Comparison of ENCODE assay signal across 20 cellular contexts in the genomic region with DNA sequence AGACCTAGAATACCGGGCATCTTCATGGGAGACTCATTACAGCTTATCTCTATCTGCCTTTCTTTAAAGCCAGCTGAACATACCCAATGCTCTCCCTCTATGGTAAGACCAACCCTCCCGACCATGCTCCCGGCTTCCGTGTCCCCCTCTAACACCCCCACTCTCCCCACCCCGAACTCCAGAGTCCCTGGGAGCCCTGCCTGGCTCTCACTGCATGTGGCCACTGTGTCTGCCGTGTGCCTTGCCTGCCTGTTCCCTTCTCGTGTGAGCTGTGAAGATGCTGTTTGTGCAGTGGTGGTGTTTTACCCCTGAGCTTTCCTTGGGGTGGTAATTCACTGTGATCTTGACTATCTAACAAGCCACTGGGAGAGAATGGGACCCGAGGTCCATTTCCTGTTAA.
DNase-seq lines count a peak whose midpoint lies in the region; ATAC-seq and TF ChIP-seq lines count a peak whose summit lies in the region.
"Had no signal": no experiment of that assay in that cellular context is flagged by ENCODE, and none has a peak within 500 bp of the region (broad histone marks: within the 10 kb centered on the region; RNA-seq: fewer than 3 reads in every experiment).

No MANE protein-coding gene starts in this region.

- H3K4me3 ChIP-seq in upper lobe of right lung (no peak overlapping the region), SJCRH30 (no peak overlapping the region)
- H3K4me3 ChIP-seq: GM23338 had no signal

- DNase-seq in caudate nucleus (lab: John Stamatoyannopoulos, UW) (no peak), islet precursor cell (peak; percentile 40), sciatic nerve (ENCODE audit: low spot score) (peak; percentile 39), upper lobe of right lung (peak; percentile 16), SJCRH30 (no peak), NCI-H1105 (lab: John Stamatoyannopoulos, UW) (no peak)
- no peak for DNase-seq in effector CD8-positive, alpha-beta T cell (lab: John Stamatoyannopoulos, UW)
- DNase-seq: ACHN; BE2C; C1 segment of cervical spinal cord; CD4-positive, CD25-positive, alpha-beta regulatory T cell; CD8-positive, alpha-beta memory T cell; DMS153; DMS79; GDM1; HCEC 1CT; IMR-90 had no signal

- H3K4me1 ChIP-seq in upper lobe of right lung (no peaks in the 10 kb centered on the region), SJCRH30 (no peaks in the 10 kb centered on the region)
- H3K4me1 ChIP-seq: BE2C, Caco-2 had no signal

- ATAC-seq in sciatic nerve (no peak), upper lobe of right lung (no peak), HG03378 (IDR thresholded peaks at IDR 0.05; ENCODE audit: unreplicated experiment) (no peak)
- ATAC-seq: GM23338 had no signal

- intact Hi-C loops in sciatic nerve (cut with DNase I) (no loop called here), upper lobe of right lung (cut with DNase I) (no loop called here)

- peaks cover 9% of the 10 kb centered on the region for H3K27me3 ChIP-seq in upper lobe of right lung
- H3K27me3 ChIP-seq in SJCRH30: peaks cover 75% of the 10 kb centered on the region

- no peaks in the 10 kb centered on the region for H3K36me3 ChIP-seq in upper lobe of right lung
- H3K36me3 ChIP-seq in SJCRH30: no peaks in the 10 kb centered on the region
- H3K36me3 ChIP-seq: BE2C had no signal

- H3K27ac ChIP-seq in caudate nucleus (ENCODE audit: low read depth, low read length) (peak overlapping the region; percentile 52), upper lobe of right lung (no peak overlapping the region), SJCRH30 (no peak overlapping the region)

- no peak for TF ChIP-seq CTCF in upper lobe of right lung (IDR thresholded peaks at IDR 0.05)

- H3K9me3 ChIP-seq in upper lobe of right lung (no peaks in the 10 kb centered on the region), SJCRH30 (replicated peaks) (no peaks in the 10 kb centered on the region)
- H3K9me3 ChIP-seq: BE2C, Caco-2 had no signal

Comparison
In these comparisons a context has a peak if more than half of its experiments do, and no peak if none do; other contexts are left out.
1. DNase-seq: peak in islet precursor cell (single experiment), sciatic nerve (single experiment) and upper lobe of right lung (single experiment); none in caudate nucleus (0 of 61), SJCRH30 (0 of 2), effector CD8-positive, alpha-beta T cell (single experiment) and NCI-H1105 (single experiment).